14 cellular contexts compared by ENCODE assay signal in genomic region chr2:109383505-109384307, GRCh38.
DNase-seq lines count a peak whose midpoint lies in the region; ATAC-seq, FAIRE-seq and TF ChIP-seq lines count a peak whose summit lies in the region.
"Had no signal": no experiment of that assay in that cellular context is flagged by ENCODE, and none has a peak within 500 bp of the region (broad histone marks: within the 10 kb centered on the region; RNA-seq: fewer than 3 reads in every experiment).

No MANE protein-coding gene starts in this region.

- no peaks in the 10 kb centered on the region for H3K79me2 ChIP-seq in PC-3 (ENCODE audit: low read length)

- POLR2A ChIA-PET in PC-3 (lab: Charles Lee; ENCODE audit: unreplicated experiment) = no interaction called here

- no peak for TF ChIP-seq POLR2A in uterus (IDR thresholded peaks at IDR 0.05)

- no peaks in the 10 kb centered on the region for H3F3A ChIP-seq in PC-3 (ENCODE audit: low read length, unreplicated experiment)

- peak overlapping the region in 8 of 59 donors; percentile 9 to 57 (median 24) for H3K27ac ChIP-seq in dorsolateral prefrontal cortex
- no peak overlapping the region for H3K27ac ChIP-seq in neuronal stem cell (replicated peaks; ENCODE audit: low read length)
- H3K27ac ChIP-seq in uterus = no peak overlapping the region
- H3K27ac ChIP-seq in PC-3 (ENCODE audit: low read length) = no peak overlapping the region
- no peak overlapping the region for H3K27ac ChIP-seq in ascending aorta
- H3K27ac ChIP-seq: SJSA1 had no signal

- no peaks in the 10 kb centered on the region for H3K9me3 ChIP-seq in neuronal stem cell (replicated peaks in 1 of 2; ENCODE audit: control insufficient read depth in 2 of 2, insufficient read depth in 1 of 2, low read depth in 1 of 2, low read length in 2 of 2)
- no peaks in the 10 kb centered on the region for H3K9me3 ChIP-seq in uterus
- H3K9me3 ChIP-seq in PC-3 (ENCODE audit: low read length) = no peaks in the 10 kb centered on the region
- no peaks in the 10 kb centered on the region for H3K9me3 ChIP-seq in ascending aorta
- H3K9me3 ChIP-seq: SJSA1 had no signal

- no peak overlapping the region for H4K91ac ChIP-seq in neuronal stem cell (ENCODE audit: low read depth, low read length, poor library complexity)

- H3K4me1 ChIP-seq in neuronal stem cell (ENCODE audit: control insufficient read depth in 2 of 2, insufficient read depth in 1 of 2, low read depth in 1 of 2, low read length in 2 of 2) (peaks cover 18 to 33% of the 10 kb centered on the region in 2 donors), uterus (no peaks in the 10 kb centered on the region), PC-3 (ENCODE audit: insufficient read depth, low read length) (peaks cover 8% of the 10 kb centered on the region; the same call in 1 of the 2 replicates), ascending aorta (peaks cover 12 to 22% of the 10 kb centered on the region in 2 donors)

- no peak overlapping the region for H3K14ac ChIP-seq in neuronal stem cell (ENCODE audit: low read length)

- no peak overlapping the region for H3K23ac ChIP-seq in neuronal stem cell (ENCODE audit: low read depth, low read length, poor library complexity)

- no peaks in the 10 kb centered on the region for H3K79me1 ChIP-seq in neuronal stem cell (ENCODE audit: low read depth, low read length)

- CTCF ChIA-PET in PC-3 (lab: Charles Lee) = no interaction called here

- H2BK12ac ChIP-seq in neuronal stem cell (ENCODE audit: low read length) = no peak overlapping the region

- ATAC-seq in Right ventricle myocardium inferior = no peak
- no peak for ATAC-seq in left cardiac atrium
- no peak for ATAC-seq in PC-3
- ATAC-seq: activated CD4-positive, CD25-positive, alpha-beta regulatory T cell treated with anti-CD3 and anti-CD28 coated beads, Interleukin-2, amount 50 U/mL, for 24 hours; naive thymus-derived CD8-positive, alpha-beta T cell had no signal

- H2AK5ac ChIP-seq in neuronal stem cell (ENCODE audit: low read depth, low read length) = no peak overlapping the region

- no TSS peak for BruUV-seq in PC-3 (replicated peaks; lab: Mats Ljungman, UMichigan)

- no peak overlapping the region for H3K4me2 ChIP-seq in neuronal stem cell (ENCODE audit: insufficient read depth, low read length, poor library complexity, severe bottlenecking)
- no peak overlapping the region for H3K4me2 ChIP-seq in PC-3 (ENCODE audit: low read length)

- FAIRE-seq in RCC 7860 (lab: Jason Lieb, UNC) = no peak
- FAIRE-seq: GM12892 had no signal

- H2AFZ ChIP-seq in neuronal stem cell (ENCODE audit: low read length) (no peak overlapping the region), PC-3 (ENCODE audit: low read length) (no peak overlapping the region)

- H2BK15ac ChIP-seq in neuronal stem cell (ENCODE audit: low read length) = no peak overlapping the region

- no peaks in the 10 kb centered on the region for H4K20me1 ChIP-seq in PC-3 (ENCODE audit: low read length)

- H3K4me3 ChIP-seq in dorsolateral prefrontal cortex (no peak overlapping the region), neuronal stem cell (ENCODE audit: low read length in 2 of 2) (no peak overlapping the region), uterus (no peak overlapping the region), PC-3 (ENCODE audit: low read length) (no peak overlapping the region), ascending aorta (no peak overlapping the region)
- H3K4me3 ChIP-seq: SJSA1 had no signal

- H3K4ac ChIP-seq in neuronal stem cell (ENCODE audit: low read length) = no peak overlapping the region

- WGBS in neuronal stem cell (ENCODE audit: extremely low coverage in 2 of 2, insufficient read length in 2 of 2, insufficient replicate concordance in 1 of 2), 2 donors = no CpG with 5 or more reads among the region's 19 CpGs

- H3K9ac ChIP-seq in neuronal stem cell (ENCODE audit: low read depth, low read length, poor library complexity) (no peak overlapping the region), PC-3 (ENCODE audit: low read length) (no peak overlapping the region)

- intact Hi-C loops in Right ventricle myocardium inferior (cut with DNase I) = loop anchor here (5.0 kb wide), 4 partner anchors 54 to 256 kb away; partner anchors contain the start of gene SH3RF3
- intact Hi-C loops in left cardiac atrium (cut with DNase I) = loop anchor here in 1 of 2 donors (10.0 kb wide), 2 partner anchors 49 to 121 kb away; no protein-coding TSS in a partner anchor
- intact Hi-C loops in dorsolateral prefrontal cortex (cut with DNase I) = no loop called here
- intact Hi-C loops in uterus (cut with DNase I; ENCODE audit: low total_unique reads) = no loop called here
- intact Hi-C loops in PC-3 (cut with micrococcal nuclease) = no loop called here
- intact Hi-C loops in ascending aorta (cut with DNase I) = no loop called here

- no peaks in the 10 kb centered on the region for H3K36me3 ChIP-seq in neuronal stem cell (replicated peaks in 1 of 2; ENCODE audit: control insufficient read depth in 2 of 2, insufficient read depth in 2 of 2, low read length in 2 of 2)
- H3K36me3 ChIP-seq in uterus = no peaks in the 10 kb centered on the region
- H3K36me3 ChIP-seq in PC-3 (ENCODE audit: low read depth, low read length) = no peaks in the 10 kb centered on the region
- no peaks in the 10 kb centered on the region for H3K36me3 ChIP-seq in ascending aorta
- H3K36me3 ChIP-seq: SJSA1 had no signal

- no peak overlapping the region for H2BK5ac ChIP-seq in neuronal stem cell (ENCODE audit: low read length)

- DNase-seq in Right ventricle myocardium inferior (ENCODE audit: missing footprints) (peak; percentile 13), left cardiac atrium (no peak), dorsolateral prefrontal cortex (peak in 7 of 10 donors; percentile 10 to 42 (median 28)), neuronal stem cell (ENCODE audit: low spot score) (no peak), uterus (peak; percentile 9 to 10), PC-3 (no peak), ascending aorta (ENCODE audit: low spot score in 2 of 2) (no peak), RCC 7860 (ENCODE audit: low spot score) (no peak)
- DNase-seq: mammary epithelial cell, NCI-H526 treated with DMSO at 0.1 percent for 48 hours had no signal

- no peaks in the 10 kb centered on the region for H3K9me2 ChIP-seq in PC-3 (replicated peaks; ENCODE audit: low read length)

- no peak overlapping the region for H2BK120ac ChIP-seq in neuronal stem cell (ENCODE audit: low read depth, low read length)

- no peaks in the 10 kb centered on the region for H3K27me3 ChIP-seq in dorsolateral prefrontal cortex
- H3K27me3 ChIP-seq in neuronal stem cell (ENCODE audit: control insufficient read depth in 3 of 3, insufficient read depth in 3 of 3, low read depth in 1 of 3, low read length in 3 of 3) = peaks cover 0 to 42% (median 0%) of the 10 kb centered on the region in 3 experiments
- no peaks in the 10 kb centered on the region for H3K27me3 ChIP-seq in uterus
- H3K27me3 ChIP-seq in PC-3 (ENCODE audit: low read length) = no peaks in the 10 kb centered on the region
- no peaks in the 10 kb centered on the region for H3K27me3 ChIP-seq in ascending aorta
- H3K27me3 ChIP-seq: SJSA1 had no signal

- H4K8ac ChIP-seq in neuronal stem cell (ENCODE audit: low read depth, low read length) = no peak overlapping the region

- TF ChIP-seq CTCF in dorsolateral prefrontal cortex (IDR thresholded peaks at IDR 0.05 in 54 of 56, conservative IDR thresholded peaks at IDR 0.05 in 2 of 56; ENCODE audit: low read depth in 1 of 56, partially characterized antibody in 56 of 56) = no peak
- TF ChIP-seq CTCF in uterus (IDR thresholded peaks at IDR 0.05) = no peak
- no peak for TF ChIP-seq CTCF in PC-3 (conservative IDR thresholded peaks at IDR 0.05; ENCODE audit: low read depth, low read length)
- TF ChIP-seq CTCF in ascending aorta (IDR thresholded peaks at IDR 0.05) = no peak

- H3K18ac ChIP-seq in neuronal stem cell (ENCODE audit: low read length) = peak overlapping the region; percentile 18

Comparison
In these comparisons a context has a peak if more than half of its experiments do, and no peak if none do; other contexts are left out.
1. DNase-seq: peak in Right ventricle myocardium inferior (single experiment), dorsolateral prefrontal cortex (7 of 10) and uterus (2 of 2); none in left cardiac atrium (single experiment), neuronal stem cell (single experiment), PC-3 (single experiment), ascending aorta (0 of 2) and RCC 7860 (single experiment).